1 cellular context compared by ENCODE assay signal in the genomic region with DNA sequence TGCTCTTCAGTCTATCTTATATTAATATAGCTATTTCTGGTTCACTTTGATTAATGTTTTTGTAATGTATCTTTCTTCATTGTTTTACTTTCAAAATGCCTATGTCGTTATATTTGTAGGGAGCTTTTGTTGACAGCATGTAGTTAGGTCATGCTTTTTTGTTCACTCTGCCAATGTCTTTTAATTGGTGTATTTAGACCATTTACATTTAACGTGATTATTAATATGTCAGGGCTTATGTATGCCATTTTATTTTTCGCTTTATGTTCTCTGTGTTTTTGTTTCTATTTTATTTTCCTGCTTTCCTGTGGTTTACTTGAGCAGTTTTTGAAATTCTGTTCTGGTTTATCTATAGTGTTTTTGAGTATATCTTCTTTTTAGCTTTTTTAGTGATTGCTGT.
TF ChIP-seq lines count a peak whose summit lies in the region.

No MANE protein-coding gene starts in this region.

TF ChIP-seq in GM23338, 12 proteins besides CTCF, POLR2A, EP300 and RAD21 (continued from another document):
- TF ChIP-seq, protein P1, sequence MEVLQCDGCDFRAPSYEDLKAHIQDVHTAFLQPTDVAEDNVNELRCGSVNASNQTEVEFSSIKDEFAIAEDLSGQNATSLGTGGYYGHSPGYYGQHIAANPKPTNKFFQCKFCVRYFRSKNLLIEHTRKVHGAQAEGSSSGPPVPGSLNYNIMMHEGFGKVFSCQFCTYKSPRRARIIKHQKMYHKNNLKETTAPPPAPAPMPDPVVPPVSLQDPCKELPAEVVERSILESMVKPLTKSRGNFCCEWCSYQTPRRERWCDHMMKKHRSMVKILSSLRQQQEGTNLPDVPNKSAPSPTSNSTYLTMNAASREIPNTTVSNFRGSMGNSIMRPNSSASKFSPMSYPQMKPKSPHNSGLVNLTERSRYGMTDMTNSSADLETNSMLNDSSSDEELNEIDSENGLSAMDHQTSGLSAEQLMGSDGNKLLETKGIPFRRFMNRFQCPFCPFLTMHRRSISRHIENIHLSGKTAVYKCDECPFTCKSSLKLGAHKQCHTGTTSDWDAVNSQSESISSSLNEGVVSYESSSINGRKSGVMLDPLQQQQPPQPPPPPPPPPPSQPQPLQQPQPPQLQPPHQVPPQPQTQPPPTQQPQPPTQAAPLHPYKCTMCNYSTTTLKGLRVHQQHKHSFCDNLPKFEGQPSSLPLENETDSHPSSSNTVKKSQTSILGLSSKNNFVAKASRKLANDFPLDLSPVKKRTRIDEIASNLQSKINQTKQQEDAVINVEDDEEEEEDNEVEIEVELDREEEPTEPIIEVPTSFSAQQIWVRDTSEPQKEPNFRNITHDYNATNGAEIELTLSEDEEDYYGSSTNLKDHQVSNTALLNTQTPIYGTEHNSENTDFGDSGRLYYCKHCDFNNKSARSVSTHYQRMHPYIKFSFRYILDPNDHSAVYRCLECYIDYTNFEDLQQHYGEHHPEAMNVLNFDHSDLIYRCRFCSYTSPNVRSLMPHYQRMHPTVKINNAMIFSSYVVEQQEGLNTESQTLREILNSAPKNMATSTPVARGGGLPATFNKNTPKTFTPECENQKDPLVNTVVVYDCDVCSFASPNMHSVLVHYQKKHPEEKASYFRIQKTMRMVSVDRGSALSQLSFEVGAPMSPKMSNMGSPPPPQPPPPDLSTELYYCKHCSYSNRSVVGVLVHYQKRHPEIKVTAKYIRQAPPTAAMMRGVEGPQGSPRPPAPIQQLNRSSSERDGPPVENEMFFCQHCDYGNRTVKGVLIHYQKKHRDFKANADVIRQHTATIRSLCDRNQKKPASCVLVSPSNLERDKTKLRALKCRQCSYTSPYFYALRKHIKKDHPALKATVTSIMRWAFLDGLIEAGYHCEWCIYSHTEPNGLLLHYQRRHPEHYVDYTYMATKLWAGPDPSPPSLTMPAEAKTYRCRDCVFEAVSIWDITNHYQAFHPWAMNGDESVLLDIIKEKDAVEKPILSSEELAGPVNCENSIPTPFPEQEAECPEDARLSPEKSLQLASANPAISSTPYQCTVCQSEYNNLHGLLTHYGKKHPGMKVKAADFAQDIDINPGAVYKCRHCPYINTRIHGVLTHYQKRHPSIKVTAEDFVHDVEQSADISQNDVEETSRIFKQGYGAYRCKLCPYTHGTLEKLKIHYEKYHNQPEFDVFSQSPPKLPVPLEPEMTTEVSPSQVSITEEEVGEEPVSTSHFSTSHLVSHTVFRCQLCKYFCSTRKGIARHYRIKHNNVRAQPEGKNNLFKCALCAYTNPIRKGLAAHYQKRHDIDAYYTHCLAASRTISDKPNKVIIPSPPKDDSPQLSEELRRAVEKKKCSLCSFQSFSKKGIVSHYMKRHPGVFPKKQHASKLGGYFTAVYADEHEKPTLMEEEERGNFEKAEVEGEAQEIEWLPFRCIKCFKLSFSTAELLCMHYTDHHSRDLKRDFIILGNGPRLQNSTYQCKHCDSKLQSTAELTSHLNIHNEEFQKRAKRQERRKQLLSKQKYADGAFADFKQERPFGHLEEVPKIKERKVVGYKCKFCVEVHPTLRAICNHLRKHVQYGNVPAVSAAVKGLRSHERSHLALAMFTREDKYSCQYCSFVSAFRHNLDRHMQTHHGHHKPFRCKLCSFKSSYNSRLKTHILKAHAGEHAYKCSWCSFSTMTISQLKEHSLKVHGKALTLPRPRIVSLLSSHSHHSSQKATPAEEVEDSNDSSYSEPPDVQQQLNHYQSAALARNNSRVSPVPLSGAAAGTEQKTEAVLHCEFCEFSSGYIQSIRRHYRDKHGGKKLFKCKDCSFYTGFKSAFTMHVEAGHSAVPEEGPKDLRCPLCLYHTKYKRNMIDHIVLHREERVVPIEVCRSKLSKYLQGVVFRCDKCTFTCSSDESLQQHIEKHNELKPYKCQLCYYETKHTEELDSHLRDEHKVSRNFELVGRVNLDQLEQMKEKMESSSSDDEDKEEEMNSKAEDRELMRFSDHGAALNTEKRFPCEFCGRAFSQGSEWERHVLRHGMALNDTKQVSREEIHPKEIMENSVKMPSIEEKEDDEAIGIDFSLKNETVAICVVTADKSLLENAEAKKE (CRISPR knock-in tag; IDR thresholded peaks at IDR 0.05) = no peak
- TF ChIP-seq POLR2AphosphoS5 (IDR thresholded peaks at IDR 0.05; ENCODE audit: low read depth) (no peak), NANOG (IDR thresholded peaks at IDR 0.05; ENCODE audit: borderline replicate concordance) (no peak), EZH2phosphoT487 (IDR thresholded peaks at IDR 0.05; ENCODE audit: unreplicated experiment) (no peak), CREB1 (CRISPR knock-in tag; IDR thresholded peaks at IDR 0.05; ENCODE audit: low read depth) (no peak), EZH2 (IDR thresholded peaks at IDR 0.05; ENCODE audit: low read depth, unreplicated experiment) (no peak), JUNB (IDR thresholded peaks at IDR 0.05; ENCODE audit: unreplicated experiment) (no peak)
- TF ChIP-seq, protein P2, sequence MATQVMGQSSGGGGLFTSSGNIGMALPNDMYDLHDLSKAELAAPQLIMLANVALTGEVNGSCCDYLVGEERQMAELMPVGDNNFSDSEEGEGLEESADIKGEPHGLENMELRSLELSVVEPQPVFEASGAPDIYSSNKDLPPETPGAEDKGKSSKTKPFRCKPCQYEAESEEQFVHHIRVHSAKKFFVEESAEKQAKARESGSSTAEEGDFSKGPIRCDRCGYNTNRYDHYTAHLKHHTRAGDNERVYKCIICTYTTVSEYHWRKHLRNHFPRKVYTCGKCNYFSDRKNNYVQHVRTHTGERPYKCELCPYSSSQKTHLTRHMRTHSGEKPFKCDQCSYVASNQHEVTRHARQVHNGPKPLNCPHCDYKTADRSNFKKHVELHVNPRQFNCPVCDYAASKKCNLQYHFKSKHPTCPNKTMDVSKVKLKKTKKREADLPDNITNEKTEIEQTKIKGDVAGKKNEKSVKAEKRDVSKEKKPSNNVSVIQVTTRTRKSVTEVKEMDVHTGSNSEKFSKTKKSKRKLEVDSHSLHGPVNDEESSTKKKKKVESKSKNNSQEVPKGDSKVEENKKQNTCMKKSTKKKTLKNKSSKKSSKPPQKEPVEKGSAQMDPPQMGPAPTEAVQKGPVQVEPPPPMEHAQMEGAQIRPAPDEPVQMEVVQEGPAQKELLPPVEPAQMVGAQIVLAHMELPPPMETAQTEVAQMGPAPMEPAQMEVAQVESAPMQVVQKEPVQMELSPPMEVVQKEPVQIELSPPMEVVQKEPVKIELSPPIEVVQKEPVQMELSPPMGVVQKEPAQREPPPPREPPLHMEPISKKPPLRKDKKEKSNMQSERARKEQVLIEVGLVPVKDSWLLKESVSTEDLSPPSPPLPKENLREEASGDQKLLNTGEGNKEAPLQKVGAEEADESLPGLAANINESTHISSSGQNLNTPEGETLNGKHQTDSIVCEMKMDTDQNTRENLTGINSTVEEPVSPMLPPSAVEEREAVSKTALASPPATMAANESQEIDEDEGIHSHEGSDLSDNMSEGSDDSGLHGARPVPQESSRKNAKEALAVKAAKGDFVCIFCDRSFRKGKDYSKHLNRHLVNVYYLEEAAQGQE (IDR thresholded peaks at IDR 0.05; ENCODE audit: unreplicated experiment) = no peak
